In the genomic region with DNA sequence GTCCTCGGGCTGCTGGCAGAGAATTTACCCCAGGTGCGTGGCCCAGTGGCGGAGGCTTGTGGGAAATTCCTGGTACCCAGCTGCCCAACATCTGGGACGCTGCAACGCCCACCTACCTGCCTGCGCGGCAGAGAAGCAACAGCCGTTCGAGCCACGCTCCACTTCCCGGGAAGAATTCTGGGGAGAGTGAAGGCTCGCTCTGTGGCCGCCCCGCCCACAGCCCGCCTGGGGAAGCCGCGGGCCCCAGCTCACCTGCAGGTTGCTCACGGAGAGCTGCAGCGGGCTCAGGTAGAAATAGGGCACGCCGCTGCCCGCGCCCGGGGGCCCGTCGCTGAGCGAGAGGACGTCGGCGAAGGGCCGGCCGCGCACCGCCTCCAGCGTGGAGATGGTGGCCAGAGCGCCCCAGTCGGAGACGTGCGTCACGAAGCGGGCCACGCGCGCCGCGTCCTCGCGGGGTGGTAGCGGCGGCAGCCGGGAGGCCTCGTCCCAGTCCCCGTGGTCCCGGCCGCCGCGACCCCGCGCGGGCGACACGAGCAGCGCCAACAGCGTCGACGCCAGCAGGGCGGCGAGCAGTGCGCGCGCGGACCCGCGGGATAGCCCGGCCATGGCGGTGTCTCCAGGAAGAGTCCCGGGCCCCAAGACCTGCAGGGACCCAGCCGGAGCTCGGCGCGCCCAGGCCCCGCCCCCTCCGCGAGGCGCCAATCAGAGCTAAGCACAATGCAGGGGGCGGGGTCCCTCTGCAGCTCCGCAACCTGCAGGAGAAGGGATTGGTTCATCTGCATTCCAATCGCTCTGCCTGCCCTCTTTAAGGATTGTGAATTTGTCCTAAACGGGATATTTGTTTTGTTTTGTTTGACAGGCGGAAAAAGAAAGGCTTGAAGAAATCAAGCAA, we compare ENCODE assay signal across 8 cellular contexts. TPM values are rescaled to one million over a fixed set of nuclear protein-coding genes. Genes with fewer than 3 reads are reported as not detected.
DNase-seq lines count a peak whose midpoint lies in the region; ATAC-seq, FAIRE-seq and TF ChIP-seq lines count a peak whose summit lies in the region.

TSS of gene CREG1 (minus strand) at position 627 of the 892 bp plus-strand sequence.

- peak within 1 kb of the TSS; percentile 57 to 72 (median 58) for H3K4me3 ChIP-seq in HepG2 (replicated peaks in 1 of 3; ENCODE audit: insufficient read depth in 1 of 3, low read depth in 2 of 3, low read length in 3 of 3)

- TF ChIP-seq CTCF in C4-2B (conservative IDR thresholded peaks at IDR 0.05) (no peak; the same call in 1 of the 2 replicates), HepG2 (CRISPR knock-in tag; IDR thresholded peaks at IDR 0.05) (no peak)

- H3K27ac ChIP-seq in C4-2B (peak within 1 kb of the TSS; percentile 86), HepG2 (ENCODE audit: extremely low read length, insufficient read depth, low read length) (no peak within 1 kb of the TSS)

- TF ChIP-seq RAD21 in HepG2 (CRISPR knock-in tag; IDR thresholded peaks at IDR 0.05), result peak; percentile 57; the same call in 1 of the 2 replicates

- CTCF ChIA-PET in HepG2 (lab: Yijun Ruan, JAX; ENCODE audit: low intra/inter-chr PET ratio, low total read pairs), result no interaction called here

- peak within 1 kb of the TSS; percentile 52 for H3K9ac ChIP-seq in HepG2 (ENCODE audit: insufficient read depth, low read depth, low read length)

- TF ChIP-seq EP300 in HepG2 (IDR thresholded peaks at IDR 0.05; ENCODE audit: low read depth in 2 of 2, low read length in 2 of 2), result no peak
- TF ChIP-seq EP300 in HepG2 (CRISPR knock-in tag; IDR thresholded peaks at IDR 0.05; ENCODE audit: borderline replicate concordance), result no peak

- intact Hi-C loops in HepG2 (cut with micrococcal nuclease; ENCODE audit: unreplicated experiment), result no loop called here

- H3K27me3 ChIP-seq in HepG2 (ENCODE audit: control insufficient read depth in 1 of 2, insufficient read depth in 2 of 2, low read length in 2 of 2), result peaks cover 0 to 4% of the 10 kb centered on the region in 2 experiments; a peak in 1 of 5 replicates

- POLR2A ChIA-PET in HepG2 (lab: Yijun Ruan, JAX), result interaction anchor here (0.5 to 1.4 kb wide), 11 partner anchors 9 to 714 kb away, joined by 3 to 10 read pairs (median 6); partner anchors contain the start of genes DCAF6, MPC2, POGK and POU2F1

- in situ Hi-C loops in HepG2 (cut with HindIII; ENCODE audit: extremely low pct_ligation_motif_present, low pct_unique_long_range_greater_than_20kb), result no loop called here

- no peaks in the 10 kb centered on the region for H3K79me2 ChIP-seq in HepG2 (ENCODE audit: insufficient read depth, low read length)

- H4K20me1 ChIP-seq in HepG2 (ENCODE audit: insufficient read depth, low read length), result no peaks in the 10 kb centered on the region

- peak; percentile 77 to 82 for TF ChIP-seq POLR2A in HepG2 (IDR thresholded peaks at IDR 0.05; ENCODE audit: insufficient read depth in 1 of 2, low read depth in 2 of 2, low read length in 2 of 2)

- FAIRE-seq in HepG2 (lab: Jason Lieb, UNC), result peak; percentile 65

- ATAC-seq in GM19395 (IDR thresholded peaks at IDR 0.05; ENCODE audit: unreplicated experiment) (peak; percentile 96), HG03565 (IDR thresholded peaks at IDR 0.05; ENCODE audit: unreplicated experiment) (peak; percentile 96), HepG2 (peak; percentile 100)

- peak within 1 kb of the TSS; percentile 74 for H2AFZ ChIP-seq in HepG2 (ENCODE audit: low read length)

- 7% methylated on average over 9 of the region's 90 CpGs for WGBS in HepG2 (ENCODE audit: low lambda C conversion rate)

- no TSS peak for BruUV-seq in HepG2 (replicated peaks; lab: Mats Ljungman, UMichigan)

- peaks cover 7% of the 10 kb centered on the region for H3K4me1 ChIP-seq in HepG2 (ENCODE audit: insufficient read depth, low read length)

- no peaks in the 10 kb centered on the region for H3K9me3 ChIP-seq in HepG2 (ENCODE audit: low read length)

- no peaks in the 10 kb centered on the region for H3K36me3 ChIP-seq in HepG2 (replicated peaks in 1 of 2; ENCODE audit: control insufficient read depth in 1 of 2, insufficient read depth in 2 of 2, low read length in 2 of 2)

- DNase-seq in NCI-H774 (lab: John Stamatoyannopoulos, UW) (peak; percentile 91), dermis blood vessel endothelial cell (peak; percentile 93), HepG2 (ENCODE audit: low spot score) (peak; percentile 88)
- peak; percentile 82 for DNase-seq in activated CD4-positive, alpha-beta T cell treated with anti-CD3 and anti-CD28 coated beads, Interleukin-2, amount 50 U/mL, for 4 hours
- DNase-seq in stimulated activated CD4-positive, alpha-beta T cell treated with anti-CD3 and anti-CD28 coated beads, Interleukin-4, amount 100 ng/mL, for 1 hour, result peak; percentile 90

- peak within 1 kb of the TSS; percentile 88 for H3K4me2 ChIP-seq in HepG2 (ENCODE audit: low read depth, low read length)

TF ChIP-seq in HepG2, 621 proteins besides CTCF, POLR2A, EP300 and RAD21 (continues in another document):
- TF ChIP-seq MAFK (conservative IDR thresholded peaks at IDR 0.05 in 1 of 2, IDR thresholded peaks at IDR 0.05 in 1 of 2; ENCODE audit: low read length in 2 of 2) (no peak), ZNF207 (IDR thresholded peaks at IDR 0.05; ENCODE audit: borderline replicate concordance) (no peak), BCL3 (CRISPR knock-in tag; IDR thresholded peaks at IDR 0.05) (no peak; the same call in 1 of the 2 replicates), ZNF841 (CRISPR knock-in tag; IDR thresholded peaks at IDR 0.05; ENCODE audit: borderline replicate concordance) (no peak), ZNF256 (CRISPR knock-in tag; conservative IDR thresholded peaks at IDR 0.05) (0 out of 2 replicates have a peak, but pooled peaks have one; percentile 64), SP2 (CRISPR knock-in tag; IDR thresholded peaks at IDR 0.05) (peak; percentile 61), ZBTB25 (CRISPR knock-in tag; IDR thresholded peaks at IDR 0.05) (no peak), ZBTB14 (CRISPR knock-in tag; IDR thresholded peaks at IDR 0.05) (peak; percentile 72), SNRNP70 (IDR thresholded peaks at IDR 0.05; ENCODE audit: low read depth, low read length) (no peak), ZNF33B (CRISPR knock-in tag; IDR thresholded peaks at IDR 0.05) (no peak), CCDC6 (CRISPR knock-in tag; IDR thresholded peaks at IDR 0.05) (no peak), NFKBIZ (CRISPR knock-in tag; IDR thresholded peaks at IDR 0.05) (no peak), XRCC5 (optimal IDR thresholded peaks at IDR 0.05; ENCODE audit: low read length) (no peak), ZNF780A (CRISPR knock-in tag; IDR thresholded peaks at IDR 0.05) (no peak)

RNA-seq across cellular contexts. Expression of gene CREG1, which starts in this region (rescaled TPM):
- 58.1 and 71.5 TPM in 2 replicates for total RNA-seq in dermis blood vessel endothelial cell
- 19.1 and 31.3 TPM in 2 replicates for total RNA-seq in HepG2 (2016; rRNA removed; fragmentation: Illumina TruSeq; extraction: Trizol)
- total RNA-seq in HepG2 (2016; cell fraction: cytosol; rRNA removed; fragmentation: Illumina TruSeq; extraction: Trizol; ENCODE audit: low read depth), result 6.3 and 7.1 TPM in 2 replicates
- total RNA-seq in HepG2 (2016; cell fraction: insoluble cytoplasmic fraction; rRNA removed; fragmentation: Illumina TruSeq; extraction: Trizol), result 20.2 and 31.0 TPM in 2 replicates
- total RNA-seq in HepG2 (2016; cell fraction: membrane; rRNA removed; fragmentation: Illumina TruSeq; extraction: Trizol), result 17.5 and 18.6 TPM in 2 replicates
- 27.1 and 29.2 TPM in 2 replicates for total RNA-seq in HepG2 (2016; cell fraction: nucleus; rRNA removed; fragmentation: Illumina TruSeq; extraction: Trizol)
- 26.9 and 33.5 TPM in 2 replicates for polyA plus RNA-seq in HepG2 (2011; rRNA removed)
- polyA plus RNA-seq in HepG2 (2011; cell fraction: cytosol; rRNA removed), result 20.8 and 24.3 TPM in 2 replicates
- 9.6 and 10.2 TPM in 2 replicates for polyA plus RNA-seq in HepG2 (2011; cell fraction: nucleus; rRNA removed)
- 14.5 and 19.5 TPM in 2 replicates for polyA plus RNA-seq in HepG2 (2012)
- polyA plus RNA-seq in HepG2 (2016; cell fraction: cytosol; fragmentation: Illumina TruSeq; extraction: Trizol; ENCODE audit: low read depth), result 8.7 and 10.1 TPM in 2 replicates
- polyA plus RNA-seq in HepG2 (2016; cell fraction: insoluble cytoplasmic fraction; fragmentation: Illumina TruSeq; extraction: Trizol; ENCODE audit: low read depth), result 22.2 and 23.8 TPM in 2 replicates
- polyA plus RNA-seq in HepG2 (2016; cell fraction: membrane; fragmentation: Illumina TruSeq; extraction: Trizol; ENCODE audit: low read depth), result 17.6 and 19.0 TPM in 2 replicates
- 45.6 and 48.0 TPM in 2 replicates for polyA plus RNA-seq in HepG2 (2016; cell fraction: nucleus; fragmentation: Illumina TruSeq; extraction: Trizol; ENCODE audit: insufficient read depth, low read depth)
- polyA minus RNA-seq in HepG2 (2011; rRNA and poly(A)+ RNA removed; ENCODE audit: low replicate concordance), result 8.0 and 38.3 TPM in 2 replicates
- 12.8 and 13.4 TPM in 2 replicates for polyA minus RNA-seq in HepG2 (2011; cell fraction: cytosol; rRNA and poly(A)+ RNA removed)
- 7.5 and 7.6 TPM in 2 replicates for polyA minus RNA-seq in HepG2 (2011; cell fraction: nucleus; rRNA and poly(A)+ RNA removed)
